In the genomic region with DNA sequence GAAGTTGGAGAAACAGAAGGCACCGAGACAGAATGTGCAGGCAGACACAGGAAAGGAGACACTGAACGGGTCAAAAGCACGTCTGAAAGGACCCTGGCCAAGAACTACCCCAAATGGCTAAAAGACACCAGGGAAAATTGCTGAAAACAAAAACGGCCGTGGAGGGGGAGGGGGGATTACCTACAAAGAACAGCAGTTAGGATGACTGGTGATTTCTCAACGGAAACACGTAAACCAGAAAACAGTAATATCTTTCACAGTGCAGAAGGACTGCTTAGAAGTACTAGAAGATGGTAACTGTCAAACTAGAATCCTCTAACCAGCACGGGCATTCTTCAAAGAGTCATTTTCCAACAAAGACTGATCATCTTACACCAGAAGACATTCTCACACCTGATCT, we compare ENCODE assay signal across 1 cellular context.
A peak's percentile ranks its signal among the peaks of the same experiment; 100 is the strongest.
TF ChIP-seq lines count a peak whose summit lies in the region.

No MANE protein-coding gene starts in this region.

TF ChIP-seq in K562, 482 proteins besides CTCF, POLR2A, EP300 and RAD21 (continued from another document):
- TF ChIP-seq, protein P1, sequence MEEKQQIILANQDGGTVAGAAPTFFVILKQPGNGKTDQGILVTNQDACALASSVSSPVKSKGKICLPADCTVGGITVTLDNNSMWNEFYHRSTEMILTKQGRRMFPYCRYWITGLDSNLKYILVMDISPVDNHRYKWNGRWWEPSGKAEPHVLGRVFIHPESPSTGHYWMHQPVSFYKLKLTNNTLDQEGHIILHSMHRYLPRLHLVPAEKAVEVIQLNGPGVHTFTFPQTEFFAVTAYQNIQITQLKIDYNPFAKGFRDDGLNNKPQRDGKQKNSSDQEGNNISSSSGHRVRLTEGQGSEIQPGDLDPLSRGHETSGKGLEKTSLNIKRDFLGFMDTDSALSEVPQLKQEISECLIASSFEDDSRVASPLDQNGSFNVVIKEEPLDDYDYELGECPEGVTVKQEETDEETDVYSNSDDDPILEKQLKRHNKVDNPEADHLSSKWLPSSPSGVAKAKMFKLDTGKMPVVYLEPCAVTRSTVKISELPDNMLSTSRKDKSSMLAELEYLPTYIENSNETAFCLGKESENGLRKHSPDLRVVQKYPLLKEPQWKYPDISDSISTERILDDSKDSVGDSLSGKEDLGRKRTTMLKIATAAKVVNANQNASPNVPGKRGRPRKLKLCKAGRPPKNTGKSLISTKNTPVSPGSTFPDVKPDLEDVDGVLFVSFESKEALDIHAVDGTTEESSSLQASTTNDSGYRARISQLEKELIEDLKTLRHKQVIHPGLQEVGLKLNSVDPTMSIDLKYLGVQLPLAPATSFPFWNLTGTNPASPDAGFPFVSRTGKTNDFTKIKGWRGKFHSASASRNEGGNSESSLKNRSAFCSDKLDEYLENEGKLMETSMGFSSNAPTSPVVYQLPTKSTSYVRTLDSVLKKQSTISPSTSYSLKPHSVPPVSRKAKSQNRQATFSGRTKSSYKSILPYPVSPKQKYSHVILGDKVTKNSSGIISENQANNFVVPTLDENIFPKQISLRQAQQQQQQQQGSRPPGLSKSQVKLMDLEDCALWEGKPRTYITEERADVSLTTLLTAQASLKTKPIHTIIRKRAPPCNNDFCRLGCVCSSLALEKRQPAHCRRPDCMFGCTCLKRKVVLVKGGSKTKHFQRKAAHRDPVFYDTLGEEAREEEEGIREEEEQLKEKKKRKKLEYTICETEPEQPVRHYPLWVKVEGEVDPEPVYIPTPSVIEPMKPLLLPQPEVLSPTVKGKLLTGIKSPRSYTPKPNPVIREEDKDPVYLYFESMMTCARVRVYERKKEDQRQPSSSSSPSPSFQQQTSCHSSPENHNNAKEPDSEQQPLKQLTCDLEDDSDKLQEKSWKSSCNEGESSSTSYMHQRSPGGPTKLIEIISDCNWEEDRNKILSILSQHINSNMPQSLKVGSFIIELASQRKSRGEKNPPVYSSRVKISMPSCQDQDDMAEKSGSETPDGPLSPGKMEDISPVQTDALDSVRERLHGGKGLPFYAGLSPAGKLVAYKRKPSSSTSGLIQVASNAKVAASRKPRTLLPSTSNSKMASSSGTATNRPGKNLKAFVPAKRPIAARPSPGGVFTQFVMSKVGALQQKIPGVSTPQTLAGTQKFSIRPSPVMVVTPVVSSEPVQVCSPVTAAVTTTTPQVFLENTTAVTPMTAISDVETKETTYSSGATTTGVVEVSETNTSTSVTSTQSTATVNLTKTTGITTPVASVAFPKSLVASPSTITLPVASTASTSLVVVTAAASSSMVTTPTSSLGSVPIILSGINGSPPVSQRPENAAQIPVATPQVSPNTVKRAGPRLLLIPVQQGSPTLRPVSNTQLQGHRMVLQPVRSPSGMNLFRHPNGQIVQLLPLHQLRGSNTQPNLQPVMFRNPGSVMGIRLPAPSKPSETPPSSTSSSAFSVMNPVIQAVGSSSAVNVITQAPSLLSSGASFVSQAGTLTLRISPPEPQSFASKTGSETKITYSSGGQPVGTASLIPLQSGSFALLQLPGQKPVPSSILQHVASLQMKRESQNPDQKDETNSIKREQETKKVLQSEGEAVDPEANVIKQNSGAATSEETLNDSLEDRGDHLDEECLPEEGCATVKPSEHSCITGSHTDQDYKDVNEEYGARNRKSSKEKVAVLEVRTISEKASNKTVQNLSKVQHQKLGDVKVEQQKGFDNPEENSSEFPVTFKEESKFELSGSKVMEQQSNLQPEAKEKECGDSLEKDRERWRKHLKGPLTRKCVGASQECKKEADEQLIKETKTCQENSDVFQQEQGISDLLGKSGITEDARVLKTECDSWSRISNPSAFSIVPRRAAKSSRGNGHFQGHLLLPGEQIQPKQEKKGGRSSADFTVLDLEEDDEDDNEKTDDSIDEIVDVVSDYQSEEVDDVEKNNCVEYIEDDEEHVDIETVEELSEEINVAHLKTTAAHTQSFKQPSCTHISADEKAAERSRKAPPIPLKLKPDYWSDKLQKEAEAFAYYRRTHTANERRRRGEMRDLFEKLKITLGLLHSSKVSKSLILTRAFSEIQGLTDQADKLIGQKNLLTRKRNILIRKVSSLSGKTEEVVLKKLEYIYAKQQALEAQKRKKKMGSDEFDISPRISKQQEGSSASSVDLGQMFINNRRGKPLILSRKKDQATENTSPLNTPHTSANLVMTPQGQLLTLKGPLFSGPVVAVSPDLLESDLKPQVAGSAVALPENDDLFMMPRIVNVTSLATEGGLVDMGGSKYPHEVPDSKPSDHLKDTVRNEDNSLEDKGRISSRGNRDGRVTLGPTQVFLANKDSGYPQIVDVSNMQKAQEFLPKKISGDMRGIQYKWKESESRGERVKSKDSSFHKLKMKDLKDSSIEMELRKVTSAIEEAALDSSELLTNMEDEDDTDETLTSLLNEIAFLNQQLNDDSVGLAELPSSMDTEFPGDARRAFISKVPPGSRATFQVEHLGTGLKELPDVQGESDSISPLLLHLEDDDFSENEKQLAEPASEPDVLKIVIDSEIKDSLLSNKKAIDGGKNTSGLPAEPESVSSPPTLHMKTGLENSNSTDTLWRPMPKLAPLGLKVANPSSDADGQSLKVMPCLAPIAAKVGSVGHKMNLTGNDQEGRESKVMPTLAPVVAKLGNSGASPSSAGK (IDR thresholded peaks at IDR 0.05): no peak
- 0 out of 4 replicates have a peak, but pooled peaks of 1 of the 2 experiments have one; percentile 7 for TF ChIP-seq TRIM24 (IDR thresholded peaks at IDR 0.05)
- TF ChIP-seq HDAC6 (IDR thresholded peaks at IDR 0.05; ENCODE audit: low read depth, low read length): no peak
- TF ChIP-seq, protein P2, sequence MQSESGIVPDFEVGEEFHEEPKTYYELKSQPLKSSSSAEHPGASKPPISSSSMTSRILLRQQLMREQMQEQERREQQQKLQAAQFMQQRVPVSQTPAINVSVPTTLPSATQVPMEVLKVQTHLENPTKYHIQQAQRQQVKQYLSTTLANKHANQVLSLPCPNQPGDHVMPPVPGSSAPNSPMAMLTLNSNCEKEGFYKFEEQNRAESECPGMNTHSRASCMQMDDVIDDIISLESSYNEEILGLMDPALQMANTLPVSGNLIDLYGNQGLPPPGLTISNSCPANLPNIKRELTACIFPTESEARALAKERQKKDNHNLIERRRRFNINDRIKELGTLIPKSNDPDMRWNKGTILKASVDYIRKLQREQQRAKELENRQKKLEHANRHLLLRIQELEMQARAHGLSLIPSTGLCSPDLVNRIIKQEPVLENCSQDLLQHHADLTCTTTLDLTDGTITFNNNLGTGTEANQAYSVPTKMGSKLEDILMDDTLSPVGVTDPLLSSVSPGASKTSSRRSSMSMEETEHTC (IDR thresholded peaks at IDR 0.05): no peak
- TF ChIP-seq BRD9 (IDR thresholded peaks at IDR 0.05; ENCODE audit: low read depth, partially characterized antibody): peak; percentile 39
- TF ChIP-seq GATAD2B (IDR thresholded peaks at IDR 0.05; ENCODE audit: borderline replicate concordance): no peak
- no peak for TF ChIP-seq STAG1 (CRISPR knock-in tag; IDR thresholded peaks at IDR 0.05; ENCODE audit: borderline replicate concordance)
- TF ChIP-seq CBFA2T3 (IDR thresholded peaks at IDR 0.05): 0 out of 2 replicates have a peak, but pooled peaks have one; percentile 14
- TF ChIP-seq PCBP2 (IDR thresholded peaks at IDR 0.05; ENCODE audit: low read depth, low read length, poor library complexity, severe bottlenecking): no peak
- TF ChIP-seq, protein P3, sequence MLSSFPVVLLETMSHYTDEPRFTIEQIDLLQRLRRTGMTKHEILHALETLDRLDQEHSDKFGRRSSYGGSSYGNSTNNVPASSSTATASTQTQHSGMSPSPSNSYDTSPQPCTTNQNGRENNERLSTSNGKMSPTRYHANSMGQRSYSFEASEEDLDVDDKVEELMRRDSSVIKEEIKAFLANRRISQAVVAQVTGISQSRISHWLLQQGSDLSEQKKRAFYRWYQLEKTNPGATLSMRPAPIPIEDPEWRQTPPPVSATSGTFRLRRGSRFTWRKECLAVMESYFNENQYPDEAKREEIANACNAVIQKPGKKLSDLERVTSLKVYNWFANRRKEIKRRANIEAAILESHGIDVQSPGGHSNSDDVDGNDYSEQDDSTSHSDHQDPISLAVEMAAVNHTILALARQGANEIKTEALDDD (IDR thresholded peaks at IDR 0.05): peak; percentile 85
- TF ChIP-seq JUND (IDR thresholded peaks at IDR 0.05; ENCODE audit: borderline replicate concordance, low read depth, low read length): peak; percentile 15; the same call in 1 of the 2 replicates
- TF ChIP-seq JUND (tag; IDR thresholded peaks at IDR 0.05; ENCODE audit: borderline replicate concordance, low read depth, low read length): no peak
- TF ChIP-seq FUS (optimal IDR thresholded peaks at IDR 0.05; ENCODE audit: low read depth, low read length): no peak
- 0 out of 2 replicates have a peak, but pooled peaks have one; percentile 31 for TF ChIP-seq CREM (IDR thresholded peaks at IDR 0.05; ENCODE audit: low read depth)
- 0 out of 2 replicates have a peak, but pooled peaks have one; percentile 15 for TF ChIP-seq DMBX1 (CRISPR knock-in tag; IDR thresholded peaks at IDR 0.05; ENCODE audit: borderline replicate concordance)
- TF ChIP-seq NCOR1 (IDR thresholded peaks at IDR 0.05): no peak
- no peak for TF ChIP-seq RBM39 (optimal IDR thresholded peaks at IDR 0.05; ENCODE audit: low read depth, low read length)
- TF ChIP-seq, protein P4, sequence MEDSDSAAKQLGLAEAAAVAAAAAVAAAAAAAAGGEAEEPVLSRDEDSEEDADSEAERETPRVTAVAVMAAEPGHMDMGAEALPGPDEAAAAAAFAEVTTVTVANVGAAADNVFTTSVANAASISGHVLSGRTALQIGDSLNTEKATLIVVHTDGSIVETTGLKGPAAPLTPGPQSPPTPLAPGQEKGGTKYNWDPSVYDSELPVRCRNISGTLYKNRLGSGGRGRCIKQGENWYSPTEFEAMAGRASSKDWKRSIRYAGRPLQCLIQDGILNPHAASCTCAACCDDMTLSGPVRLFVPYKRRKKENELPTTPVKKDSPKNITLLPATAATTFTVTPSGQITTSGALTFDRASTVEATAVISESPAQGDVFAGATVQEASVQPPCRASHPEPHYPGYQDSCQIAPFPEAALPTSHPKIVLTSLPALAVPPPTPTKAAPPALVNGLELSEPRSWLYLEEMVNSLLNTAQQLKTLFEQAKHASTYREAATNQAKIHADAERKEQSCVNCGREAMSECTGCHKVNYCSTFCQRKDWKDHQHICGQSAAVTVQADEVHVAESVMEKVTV (CRISPR knock-in tag; IDR thresholded peaks at IDR 0.05): no peak
- TF ChIP-seq ZNF146 (CRISPR knock-in tag; IDR thresholded peaks at IDR 0.05; ENCODE audit: unreplicated experiment): no peak
- TF ChIP-seq, protein P5, sequence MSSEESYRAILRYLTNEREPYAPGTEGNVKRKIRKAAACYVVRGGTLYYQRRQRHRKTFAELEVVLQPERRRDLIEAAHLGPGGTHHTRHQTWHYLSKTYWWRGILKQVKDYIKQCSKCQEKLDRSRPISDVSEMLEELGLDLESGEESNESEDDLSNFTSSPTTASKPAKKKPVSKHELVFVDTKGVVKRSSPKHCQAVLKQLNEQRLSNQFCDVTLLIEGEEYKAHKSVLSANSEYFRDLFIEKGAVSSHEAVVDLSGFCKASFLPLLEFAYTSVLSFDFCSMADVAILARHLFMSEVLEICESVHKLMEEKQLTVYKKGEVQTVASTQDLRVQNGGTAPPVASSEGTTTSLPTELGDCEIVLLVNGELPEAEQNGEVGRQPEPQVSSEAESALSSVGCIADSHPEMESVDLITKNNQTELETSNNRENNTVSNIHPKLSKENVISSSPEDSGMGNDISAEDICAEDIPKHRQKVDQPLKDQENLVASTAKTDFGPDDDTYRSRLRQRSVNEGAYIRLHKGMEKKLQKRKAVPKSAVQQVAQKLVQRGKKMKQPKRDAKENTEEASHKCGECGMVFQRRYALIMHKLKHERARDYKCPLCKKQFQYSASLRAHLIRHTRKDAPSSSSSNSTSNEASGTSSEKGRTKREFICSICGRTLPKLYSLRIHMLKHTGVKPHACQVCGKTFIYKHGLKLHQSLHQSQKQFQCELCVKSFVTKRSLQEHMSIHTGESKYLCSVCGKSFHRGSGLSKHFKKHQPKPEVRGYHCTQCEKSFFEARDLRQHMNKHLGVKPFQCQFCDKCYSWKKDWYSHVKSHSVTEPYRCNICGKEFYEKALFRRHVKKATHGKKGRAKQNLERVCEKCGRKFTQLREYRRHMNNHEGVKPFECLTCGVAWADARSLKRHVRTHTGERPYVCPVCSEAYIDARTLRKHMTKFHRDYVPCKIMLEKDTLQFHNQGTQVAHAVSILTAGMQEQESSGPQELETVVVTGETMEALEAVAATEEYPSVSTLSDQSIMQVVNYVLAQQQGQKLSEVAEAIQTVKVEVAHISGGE (CRISPR knock-in tag; IDR thresholded peaks at IDR 0.05): no peak
- TF ChIP-seq, protein P6, sequence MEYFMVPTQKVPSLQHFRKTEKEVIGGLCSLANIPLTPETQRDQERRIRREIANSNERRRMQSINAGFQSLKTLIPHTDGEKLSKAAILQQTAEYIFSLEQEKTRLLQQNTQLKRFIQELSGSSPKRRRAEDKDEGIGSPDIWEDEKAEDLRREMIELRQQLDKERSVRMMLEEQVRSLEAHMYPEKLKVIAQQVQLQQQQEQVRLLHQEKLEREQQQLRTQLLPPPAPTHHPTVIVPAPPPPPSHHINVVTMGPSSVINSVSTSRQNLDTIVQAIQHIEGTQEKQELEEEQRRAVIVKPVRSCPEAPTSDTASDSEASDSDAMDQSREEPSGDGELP (CRISPR knock-in tag; IDR thresholded peaks at IDR 0.05; ENCODE audit: borderline replicate concordance): no peak
- peak; percentile 70 for TF ChIP-seq NFE2 (IDR thresholded peaks at IDR 0.05; ENCODE audit: low read depth)
- TF ChIP-seq SMC3 (conservative IDR thresholded peaks at IDR 0.05; ENCODE audit: insufficient read depth, low read depth, low read length): no peak
- TF ChIP-seq FOXA1 (IDR thresholded peaks at IDR 0.05; ENCODE audit: borderline replicate concordance): no peak
- TF ChIP-seq TFAM (CRISPR knock-in tag; conservative IDR thresholded peaks at IDR 0.05): no peak
- TF ChIP-seq C11orf30 (IDR thresholded peaks at IDR 0.05; ENCODE audit: low read depth): peak; percentile 38; the same call in 1 of the 2 replicates
- peak; percentile 90 for TF ChIP-seq NFRKB (IDR thresholded peaks at IDR 0.05; ENCODE audit: low read depth)
- TF ChIP-seq, protein P7, sequence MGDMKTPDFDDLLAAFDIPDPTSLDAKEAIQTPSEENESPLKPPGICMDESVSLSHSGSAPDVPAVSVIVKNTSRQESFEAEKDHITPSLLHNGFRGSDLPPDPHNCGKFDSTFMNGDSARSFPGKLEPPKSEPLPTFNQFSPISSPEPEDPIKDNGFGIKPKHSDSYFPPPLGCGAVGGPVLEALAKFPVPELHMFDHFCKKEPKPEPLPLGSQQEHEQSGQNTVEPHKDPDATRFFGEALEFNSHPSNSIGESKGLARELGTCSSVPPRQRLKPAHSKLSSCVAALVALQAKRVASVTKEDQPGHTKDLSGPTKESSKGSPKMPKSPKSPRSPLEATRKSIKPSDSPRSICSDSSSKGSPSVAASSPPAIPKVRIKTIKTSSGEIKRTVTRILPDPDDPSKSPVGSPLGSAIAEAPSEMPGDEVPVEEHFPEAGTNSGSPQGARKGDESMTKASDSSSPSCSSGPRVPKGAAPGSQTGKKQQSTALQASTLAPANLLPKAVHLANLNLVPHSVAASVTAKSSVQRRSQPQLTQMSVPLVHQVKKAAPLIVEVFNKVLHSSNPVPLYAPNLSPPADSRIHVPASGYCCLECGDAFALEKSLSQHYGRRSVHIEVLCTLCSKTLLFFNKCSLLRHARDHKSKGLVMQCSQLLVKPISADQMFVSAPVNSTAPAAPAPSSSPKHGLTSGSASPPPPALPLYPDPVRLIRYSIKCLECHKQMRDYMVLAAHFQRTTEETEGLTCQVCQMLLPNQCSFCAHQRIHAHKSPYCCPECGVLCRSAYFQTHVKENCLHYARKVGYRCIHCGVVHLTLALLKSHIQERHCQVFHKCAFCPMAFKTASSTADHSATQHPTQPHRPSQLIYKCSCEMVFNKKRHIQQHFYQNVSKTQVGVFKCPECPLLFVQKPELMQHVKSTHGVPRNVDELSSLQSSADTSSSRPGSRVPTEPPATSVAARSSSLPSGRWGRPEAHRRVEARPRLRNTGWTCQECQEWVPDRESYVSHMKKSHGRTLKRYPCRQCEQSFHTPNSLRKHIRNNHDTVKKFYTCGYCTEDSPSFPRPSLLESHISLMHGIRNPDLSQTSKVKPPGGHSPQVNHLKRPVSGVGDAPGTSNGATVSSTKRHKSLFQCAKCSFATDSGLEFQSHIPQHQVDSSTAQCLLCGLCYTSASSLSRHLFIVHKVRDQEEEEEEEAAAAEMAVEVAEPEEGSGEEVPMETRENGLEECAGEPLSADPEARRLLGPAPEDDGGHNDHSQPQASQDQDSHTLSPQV (IDR thresholded peaks at IDR 0.05): peak; percentile 36; the same call in 1 of the 2 replicates
- TF ChIP-seq LARP7 (IDR thresholded peaks at IDR 0.05): no peak
